ENCODE assay signal across 8 cellular contexts in the genomic region with DNA sequence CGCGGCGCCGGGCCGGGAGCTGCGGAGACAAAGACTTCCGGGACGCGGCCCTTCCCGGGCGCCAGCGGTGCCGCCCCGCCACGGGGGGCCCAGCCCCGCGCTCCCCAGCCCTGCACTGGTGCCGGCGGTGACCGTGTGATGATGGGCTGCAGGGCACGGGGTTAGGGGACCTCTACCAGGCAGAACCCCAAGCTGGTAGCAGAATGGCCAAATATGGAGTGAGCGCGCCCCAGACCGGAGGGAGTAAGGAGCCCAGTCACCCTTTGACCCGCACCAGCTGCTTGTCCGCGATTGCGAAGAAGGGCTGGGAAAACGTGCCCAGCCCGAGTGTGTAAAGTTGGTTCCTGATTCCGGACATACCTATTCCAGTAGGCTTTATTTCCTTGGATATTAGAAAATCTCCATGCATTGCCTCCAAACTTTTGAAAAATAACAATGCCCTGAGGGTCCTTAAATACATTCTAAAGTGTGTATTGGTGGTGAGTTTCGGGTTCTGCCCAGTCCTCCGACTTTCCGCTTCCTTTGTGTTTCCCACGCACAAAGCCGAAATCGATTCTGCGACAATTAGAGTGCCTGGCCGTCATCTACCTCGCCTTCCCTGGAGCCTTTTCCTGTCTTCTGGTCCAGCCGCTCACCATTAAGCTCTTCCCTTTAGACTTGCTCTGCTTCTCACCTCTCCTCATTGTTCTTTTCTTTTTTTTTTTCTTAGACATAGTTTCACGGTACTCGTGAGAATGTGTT. TPM values are rescaled to one million over a fixed set of nuclear protein-coding genes. Genes with fewer than 3 reads are reported as not detected.
DNase-seq lines count a peak whose midpoint lies in the region; ATAC-seq, FAIRE-seq and TF ChIP-seq lines count a peak whose summit lies in the region.

No MANE protein-coding gene starts in this region.

- ATAC-seq in GM19351 (IDR thresholded peaks at IDR 0.05; ENCODE audit: unreplicated experiment) (peak; percentile 33), HG03354 (IDR thresholded peaks at IDR 0.05; ENCODE audit: poor library complexity, severe bottlenecking, unreplicated experiment) (peak; percentile 48)

- H3K9me3 Mint-ChIP-seq in astrocyte (ENCODE audit: unreplicated experiment): no peaks in the 10 kb centered on the region

- H3K4me1 ChIP-seq in astrocyte (ENCODE audit: insufficient read depth, low read length): peaks cover 8% of the 10 kb centered on the region
- H3K4me1 ChIP-seq in iPS-18a (ENCODE audit: control insufficient read depth, low read depth, low read length): peaks cover 32% of the 10 kb centered on the region

- peak overlapping the region; percentile 81 for H3K4me3 ChIP-seq in astrocyte (ENCODE audit: insufficient read depth, low read depth, low read length)
- H3K4me3 ChIP-seq in iPS-18a (ENCODE audit: low read length): peak overlapping the region; percentile 95
- H3K4me3 ChIP-seq in skin epidermis: peak overlapping the region; percentile 63 to 99 (median 74)

- H3K27ac Mint-ChIP-seq in astrocyte (ENCODE audit: unreplicated experiment): no peak overlapping the region

- H3K9ac ChIP-seq in astrocyte (ENCODE audit: low read length) (peak overlapping the region; percentile 94), iPS-18a (ENCODE audit: low read length) (peak overlapping the region; percentile 92)

- H3K36me3 ChIP-seq in astrocyte (ENCODE audit: insufficient read depth, low read length) (no peaks in the 10 kb centered on the region), iPS-18a (ENCODE audit: control insufficient read depth, low read depth, low read length) (peaks cover 7% of the 10 kb centered on the region)

- no peaks in the 10 kb centered on the region for H3K27me3 ChIP-seq in astrocyte (ENCODE audit: insufficient read depth, low read length)
- no peaks in the 10 kb centered on the region for H3K27me3 ChIP-seq in iPS-18a (ENCODE audit: control insufficient read depth, insufficient read depth, low read length)

- peaks cover 10% of the 10 kb centered on the region for H3K4me1 Mint-ChIP-seq in astrocyte (ENCODE audit: low read depth, unreplicated experiment)

- no peak for TF ChIP-seq CTCF in astrocyte (IDR thresholded peaks at IDR 0.05; ENCODE audit: insufficient read depth, low read depth, low read length)

- H3K36me3 Mint-ChIP-seq in astrocyte (ENCODE audit: low read depth, unreplicated experiment): no peaks in the 10 kb centered on the region

- H3K4me2 ChIP-seq in astrocyte (ENCODE audit: low read length): peak overlapping the region; percentile 92

- FAIRE-seq in astrocyte (lab: Jason Lieb, UNC): no peak

- no peak overlapping the region for H3K4me3 Mint-ChIP-seq in astrocyte (ENCODE audit: unreplicated experiment)

- no peaks in the 10 kb centered on the region for H3K27me3 Mint-ChIP-seq in astrocyte (ENCODE audit: low read depth, unreplicated experiment)

- DNase-seq in COR-L47 (lab: John Stamatoyannopoulos, UW) (peak; percentile 11), NOMO-1 treated with dmso at 0.1 percent for 144 hours (lab: John Stamatoyannopoulos, UW; ENCODE audit: unreplicated experiment) (peak; percentile 8), astrocyte (ENCODE audit: low read depth) (peak; percentile 25), NCI-H524 treated with DMSO at 0.1 percent for 48 hours (lab: John Stamatoyannopoulos, UW) (no peak)

- H4K20me1 ChIP-seq in astrocyte (ENCODE audit: insufficient read depth, low read length): peaks cover 30% of the 10 kb centered on the region

- H3K9me3 ChIP-seq in astrocyte (ENCODE audit: insufficient read depth, low read depth, low read length) (no peaks in the 10 kb centered on the region), iPS-18a (ENCODE audit: control insufficient read depth, low read depth, low read length) (no peaks in the 10 kb centered on the region)

- H2AFZ ChIP-seq in astrocyte (ENCODE audit: low read depth, low read length): peak overlapping the region; percentile 89

- peaks cover 52% of the 10 kb centered on the region for H3K79me2 ChIP-seq in astrocyte (ENCODE audit: insufficient read depth, low read length)

- peak overlapping the region; percentile 75 for H3K27ac ChIP-seq in astrocyte (ENCODE audit: low read depth, low read length)
- H3K27ac ChIP-seq in iPS-18a (ENCODE audit: low read length): peak overlapping the region; percentile 78
- H3K27ac ChIP-seq in skin epidermis: peak overlapping the region; percentile 29 to 96 (median 88)

RNA-seq across cellular contexts. Expression of a gene that starts 1.1 kb away (rescaled TPM):
- total RNA-seq in astrocyte: 46.6 and 66.0 TPM in 2 replicates

RNA-seq across cellular contexts. Expression of a gene that starts 41.6 kb away (rescaled TPM):
- 31.7 and 39.1 TPM in 2 replicates for total RNA-seq in astrocyte
